In genomic region chr7:43729924-43730248, GRCh38 we compare ENCODE assay signal across 8 cellular contexts. TPM values are rescaled to one million over a fixed set of nuclear protein-coding genes. Genes with fewer than 3 reads are reported as not detected.
DNase-seq lines count a peak whose midpoint lies in the region; TF ChIP-seq lines count a peak whose summit lies in the region.

No MANE protein-coding gene starts in this region.

- H3K27me3 ChIP-seq in osteoblast (ENCODE audit: insufficient read depth, low read length), result no peaks in the 10 kb centered on the region

- H4K20me1 ChIP-seq in osteoblast (ENCODE audit: insufficient read depth, low read length), result no peaks in the 10 kb centered on the region

- H3K36me3 ChIP-seq in osteoblast (ENCODE audit: insufficient read depth, low read length), result no peaks in the 10 kb centered on the region

- H3K4me3 ChIP-seq in NB4 (ENCODE audit: low read depth, low read length), result peak overlapping the region; percentile 94
- peak overlapping the region; percentile 89 for H3K4me3 ChIP-seq in epithelial cell of esophagus (ENCODE audit: low read length)
- peak overlapping the region; percentile 93 for H3K4me3 ChIP-seq in osteoblast (ENCODE audit: insufficient read depth, low read length)

- no peak for TF ChIP-seq POLR2A in NB4 (IDR thresholded peaks at IDR 0.05; ENCODE audit: extremely low read depth, insufficient read length)

- H3K27ac ChIP-seq in osteoblast (ENCODE audit: low read depth, low read length), result peak overlapping the region; percentile 54

- intact Hi-C loops in head of caudate nucleus (cut with DNase I), result loop anchor here (10.0 kb wide), 2 partner anchors 105 to 785 kb away; no protein-coding TSS in a partner anchor

- TF ChIP-seq CTCF in NB4 (IDR thresholded peaks at IDR 0.05; ENCODE audit: low read depth, low read length) (no peak), epithelial cell of esophagus (IDR thresholded peaks at IDR 0.05; ENCODE audit: insufficient read depth, low read depth, low read length, missing control alignments) (no peak), osteoblast (IDR thresholded peaks at IDR 0.05; ENCODE audit: extremely low read depth, low read depth, low read length) (no peak)

- peaks cover 14% of the 10 kb centered on the region for H3K4me1 ChIP-seq in osteoblast (ENCODE audit: insufficient read depth, low read length)

- no peaks in the 10 kb centered on the region for H3K9me3 ChIP-seq in osteoblast (ENCODE audit: low read depth, low read length)

- peak overlapping the region; percentile 96 for H2AFZ ChIP-seq in osteoblast (ENCODE audit: low read length)

- H3K4me2 ChIP-seq in osteoblast (ENCODE audit: insufficient read depth, low read length), result peak overlapping the region; percentile 86

- DNase-seq in NCI-H510A treated with DMSO at 0.1 percent for 48 hours (lab: John Stamatoyannopoulos, UW) (peak; percentile 52), NCI-H510A (lab: John Stamatoyannopoulos, UW) (no peak), NB4 (ENCODE audit: low read depth) (no peak), epithelial cell of esophagus (ENCODE audit: low read depth) (no peak), osteoblast (ENCODE audit: insufficient read length, low spot score, missing footprints) (no peak), head of caudate nucleus (no peak), MV-4-11 (lab: John Stamatoyannopoulos, UW) (no peak), Ammon's horn (ENCODE audit: low spot score) (no peak)

- H3K79me2 ChIP-seq in osteoblast (ENCODE audit: insufficient read depth, low read length), result peaks cover 42% of the 10 kb centered on the region

RNA-seq across cellular contexts. Expression of gene COA1, which starts 0.6 kb away (rescaled TPM):
- 34.0 and 39.2 TPM in 2 replicates for total RNA-seq in osteoblast

RNA-seq across cellular contexts. Expression of gene BLVRA, which starts 28.6 kb away (rescaled TPM):
- total RNA-seq in osteoblast, result 20.6 and 21.5 TPM in 2 replicates
